In the genomic region with DNA sequence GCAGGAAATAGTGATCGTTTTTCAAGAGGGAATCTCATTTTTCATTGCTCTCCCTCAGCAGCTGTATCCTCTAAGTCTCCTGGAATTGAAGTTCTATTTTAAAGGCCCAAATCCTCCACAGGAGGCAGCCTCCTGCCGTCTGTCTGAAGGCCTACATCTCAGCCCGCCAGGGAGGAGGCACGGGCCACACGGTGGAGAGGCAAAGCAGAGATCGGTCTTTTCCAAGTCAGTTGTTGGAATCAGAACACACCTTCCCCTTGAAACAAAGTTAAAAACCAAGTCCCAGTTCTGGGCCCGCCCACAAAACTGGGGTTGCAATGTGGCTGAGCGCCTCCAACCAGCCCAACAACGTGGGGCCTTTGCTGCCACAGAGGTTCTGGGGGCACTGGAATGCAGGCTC, we compare ENCODE assay signal across 10 cellular contexts.
A peak's percentile ranks its signal among the peaks of the same experiment; 100 is the strongest.
DNase-seq lines count a peak whose midpoint lies in the region; ATAC-seq and TF ChIP-seq lines count a peak whose summit lies in the region.
"Had no signal": no experiment of that assay in that cellular context is flagged by ENCODE, and none has a peak within 500 bp of the region (broad histone marks: within the 10 kb centered on the region; RNA-seq: fewer than 3 reads in every experiment).

No MANE protein-coding gene starts in this region.

- H3K36me3 Mint-ChIP-seq in activated T-cell treated with anti-CD3 and anti-CD28 coated beads, Interleukin-2, amount 50 U/mL, for 72 hours (ENCODE audit: insufficient read depth in 2 of 2) = peaks cover 3% of the 10 kb centered on the region in 2 donors
- H3K36me3 Mint-ChIP-seq in activated T-helper 17 cell treated with anti-CD3 and anti-CD28 coated beads, Interleukin-2, amount 50 U/mL, for 72 hours (ENCODE audit: low read depth) = peaks cover 99% of the 10 kb centered on the region
- peaks cover 10% of the 10 kb centered on the region for H3K36me3 Mint-ChIP-seq in memory B cell

- peak overlapping the region; percentile 88 to 89 for H3K27ac ChIP-seq in tibial artery

- peaks cover 95% of the 10 kb centered on the region for H3K4me1 Mint-ChIP-seq in activated T-cell treated with anti-CD3 and anti-CD28 coated beads, Interleukin-2, amount 50 U/mL, for 72 hours (ENCODE audit: low read depth)
- peaks cover 57% of the 10 kb centered on the region for H3K4me1 Mint-ChIP-seq in activated T-helper 17 cell treated with anti-CD3 and anti-CD28 coated beads, Interleukin-2, amount 50 U/mL, for 72 hours
- peaks cover 78% of the 10 kb centered on the region for H3K4me1 Mint-ChIP-seq in memory B cell

- no peaks in the 10 kb centered on the region for H3K9me3 ChIP-seq in tibial artery

- ATAC-seq in activated T-cell treated with anti-CD3 and anti-CD28 coated beads, Interleukin-2, amount 50 U/mL, for 72 hours (replicated peaks in 1 of 2) = no peak
- no peak for ATAC-seq in activated T-helper 17 cell treated with anti-CD3 and anti-CD28 coated beads, Interleukin-2, amount 50 U/mL, for 72 hours (replicated peaks)
- ATAC-seq in memory B cell (ENCODE audit: low read depth) = no peak
- no peak for ATAC-seq in GM21390 (IDR thresholded peaks at IDR 0.05; ENCODE audit: unreplicated experiment)

- no peak for TF ChIP-seq CTCF in tibial artery (IDR thresholded peaks at IDR 0.05)

- no peaks in the 10 kb centered on the region for H3K27me3 Mint-ChIP-seq in activated T-cell treated with anti-CD3 and anti-CD28 coated beads, Interleukin-2, amount 50 U/mL, for 72 hours (ENCODE audit: low read depth)
- no peaks in the 10 kb centered on the region for H3K27me3 Mint-ChIP-seq in activated T-helper 17 cell treated with anti-CD3 and anti-CD28 coated beads, Interleukin-2, amount 50 U/mL, for 72 hours
- H3K27me3 Mint-ChIP-seq in memory B cell = no peaks in the 10 kb centered on the region

- DNase-seq in activated T-cell treated with anti-CD3 and anti-CD28 coated beads, Interleukin-2, amount 50 U/mL, for 72 hours = no peak
- DNase-seq in activated T-cell treated with anti-CD3 and anti-CD28 coated beads, Interleukin-2, amount 50 U/mL, for 48 hours = no peak
- DNase-seq in memory B cell (ENCODE audit: low spot score in 2 of 2) (no peak), tibial artery (no peak), NCI-H1417 treated with DMSO at 0.1 percent for 48 hours (lab: John Stamatoyannopoulos, UW) (no peak), DMS79 (lab: John Stamatoyannopoulos, UW) (no peak)
- DNase-seq: activated CD8-positive, alpha-beta memory T cell treated with anti-CD3 and anti-CD28 coated beads, Interleukin-2, amount 50 U/mL, for 4 hours; hypothalamus had no signal

- H3K4me3 Mint-ChIP-seq in activated T-cell treated with anti-CD3 and anti-CD28 coated beads, Interleukin-2, amount 50 U/mL, for 72 hours = peak overlapping the region; percentile 82 to 86
- peak overlapping the region; percentile 83 for H3K4me3 Mint-ChIP-seq in activated T-helper 17 cell treated with anti-CD3 and anti-CD28 coated beads, Interleukin-2, amount 50 U/mL, for 72 hours
- peak overlapping the region; percentile 68 for H3K4me3 Mint-ChIP-seq in memory B cell

- H3K4me1 ChIP-seq in tibial artery = peaks cover 21 to 97% (median 83%) of the 10 kb centered on the region in 4 donors

- no peaks in the 10 kb centered on the region for H3K36me3 ChIP-seq in tibial artery

- no peaks in the 10 kb centered on the region for H3K9me3 Mint-ChIP-seq in activated T-cell treated with anti-CD3 and anti-CD28 coated beads, Interleukin-2, amount 50 U/mL, for 72 hours
- H3K9me3 Mint-ChIP-seq in activated T-helper 17 cell treated with anti-CD3 and anti-CD28 coated beads, Interleukin-2, amount 50 U/mL, for 72 hours = no peaks in the 10 kb centered on the region
- no peaks in the 10 kb centered on the region for H3K9me3 Mint-ChIP-seq in memory B cell

- H3K27ac Mint-ChIP-seq in activated T-cell treated with anti-CD3 and anti-CD28 coated beads, Interleukin-2, amount 50 U/mL, for 72 hours = peak overlapping the region; percentile 94
- peak overlapping the region; percentile 99 for H3K27ac Mint-ChIP-seq in activated T-helper 17 cell treated with anti-CD3 and anti-CD28 coated beads, Interleukin-2, amount 50 U/mL, for 72 hours
- H3K27ac Mint-ChIP-seq in memory B cell = peak overlapping the region; percentile 97

- intact Hi-C loops in tibial artery (cut with DNase I; ENCODE audit: low total_unique reads) = loop anchor here (10.0 kb wide), 1 partner anchor 64 kb away; no protein-coding TSS in a partner anchor

- no peaks in the 10 kb centered on the region for H3K27me3 ChIP-seq in tibial artery

- no peak overlapping the region for H3K4me3 ChIP-seq in tibial artery
